ENCODE assay signal across 28 cellular contexts in genomic region chr22:38494939-38495338, GRCh38. TPM values are rescaled to one million over a fixed set of nuclear protein-coding genes. Genes with fewer than 3 reads are reported as not detected.
DNase-seq lines count a peak whose midpoint lies in the region; ATAC-seq and TF ChIP-seq lines count a peak whose summit lies in the region.
"Had no signal": no experiment of that assay in that cellular context is flagged by ENCODE, and none has a peak within 500 bp of the region (broad histone marks: within the 10 kb centered on the region; RNA-seq: fewer than 3 reads in every experiment).

No MANE protein-coding gene starts in this region.

- H3K27ac Mint-ChIP-seq in activated naive CD4-positive, alpha-beta T cell treated with anti-CD3 and anti-CD28 coated beads for 36 hours: peak overlapping the region; percentile 27
- peak overlapping the region; percentile 35 for H3K27ac Mint-ChIP-seq in progenitor cell of endocrine pancreas
- no peak overlapping the region for H3K27ac Mint-ChIP-seq in stimulated activated memory B cell treated with anti-CD40 and anti-IgM and Interleukin-4, amounts not matched to agents 10 μg/mL and 1 μg/mL and 100 μg/mL, for 72 hours
- H3K27ac Mint-ChIP-seq: memory B cell had no signal

- no peaks in the 10 kb centered on the region for H3K9me3 Mint-ChIP-seq in activated naive CD4-positive, alpha-beta T cell treated with anti-CD3 and anti-CD28 coated beads for 36 hours
- no peaks in the 10 kb centered on the region for H3K9me3 Mint-ChIP-seq in progenitor cell of endocrine pancreas (ENCODE audit: low read depth)
- no peaks in the 10 kb centered on the region for H3K9me3 Mint-ChIP-seq in stimulated activated memory B cell treated with anti-CD40 and anti-IgM and Interleukin-4, amounts not matched to agents 10 μg/mL and 1 μg/mL and 100 μg/mL, for 72 hours
- H3K9me3 Mint-ChIP-seq: CD4-positive, alpha-beta memory T cell; memory B cell had no signal

- no peak overlapping the region for H3K27ac ChIP-seq in HCT116 (ENCODE audit: low read depth, low read length)
- H3K27ac ChIP-seq: breast epithelium, Peyer's patch, uterus had no signal

- no peak for TF ChIP-seq POLR2A in HCT116 (IDR thresholded peaks at IDR 0.05; ENCODE audit: borderline replicate concordance, extremely low read depth, insufficient read depth, insufficient read length)

- H3K36me3 ChIP-seq in HCT116 (ENCODE audit: control insufficient read depth in 1 of 2, insufficient read depth in 2 of 2, low read length in 2 of 2): peaks cover 89 to 90% of the 10 kb centered on the region in 2 experiments
- H3K36me3 ChIP-seq: uterus had no signal

- TF ChIP-seq CTCF in HCT116 (IDR thresholded peaks at IDR 0.05 in 2 of 3, conservative IDR thresholded peaks at IDR 0.05 in 1 of 3; ENCODE audit: borderline replicate concordance in 1 of 3, insufficient read depth in 1 of 3, low read depth in 2 of 3, low read length in 2 of 3) (no peak), choroid plexus epithelial cell (conservative IDR thresholded peaks at IDR 0.05; ENCODE audit: low read depth, low read length) (peak; percentile 19), progenitor cell of endocrine pancreas (IDR thresholded peaks at IDR 0.05; ENCODE audit: unreplicated experiment) (no peak)

- peaks cover 95% of the 10 kb centered on the region for H3K79me2 ChIP-seq in HCT116 (ENCODE audit: insufficient read depth, low read length)

- intact Hi-C loops in activated naive CD4-positive, alpha-beta T cell treated with anti-CD3 and anti-CD28 coated beads for 36 hours (cut with micrococcal nuclease): loop anchor here (1.0 kb wide), 1 partner anchor 8 kb away; no protein-coding TSS in a partner anchor
- intact Hi-C loops in HCT116 (cut with micrococcal nuclease): no loop called here

- H3K9me2 ChIP-seq in HCT116 (ENCODE audit: insufficient read depth): no peaks in the 10 kb centered on the region

- BruUV-seq in HCT116 (replicated peaks; lab: Mats Ljungman, UMichigan): no TSS peak

- no peaks in the 10 kb centered on the region for H3K27me3 ChIP-seq in HCT116 (ENCODE audit: insufficient read depth, low read length)
- H3K27me3 ChIP-seq: breast epithelium, gastrocnemius medialis, Peyer's patch, uterus had no signal

- H3K9ac ChIP-seq in HCT116 (ENCODE audit: low read length): no peak overlapping the region

- POLR2A ChIA-PET in HCT116 (lab: Charles Lee): no interaction called here

- H2AFZ ChIP-seq in HCT116 (ENCODE audit: low read depth, low read length, poor library complexity, severe bottlenecking): no peak overlapping the region

- CTCF ChIA-PET in activated naive CD4-positive, alpha-beta T cell treated with anti-CD3 and anti-CD28 coated beads for 36 hours (lab: Charles Lee): interaction anchor here (1.3 kb wide), 1 partner anchor 18 kb away, joined by 3 read pairs; no protein-coding TSS in a partner anchor
- CTCF ChIA-PET in HCT116 (lab: Charles Lee): no interaction called here

- H3K36me3 Mint-ChIP-seq in activated naive CD4-positive, alpha-beta T cell treated with anti-CD3 and anti-CD28 coated beads for 36 hours (ENCODE audit: low read depth): peaks cover 69% of the 10 kb centered on the region
- H3K36me3 Mint-ChIP-seq in progenitor cell of endocrine pancreas (ENCODE audit: insufficient read depth): peaks cover 46% of the 10 kb centered on the region
- peaks cover 36% of the 10 kb centered on the region for H3K36me3 Mint-ChIP-seq in stimulated activated memory B cell treated with anti-CD40 and anti-IgM and Interleukin-4, amounts not matched to agents 10 μg/mL and 1 μg/mL and 100 μg/mL, for 72 hours

- RAD21 ChIA-PET in HCT116 (lab: Charles Lee; ENCODE audit: low non-redundant PET in 1 of 2, low total read pairs in 2 of 2, uncharacterized antibody in 2 of 2, unreplicated experiment in 2 of 2): no interaction called here

- no peak for DNase-seq in activated naive CD4-positive, alpha-beta T cell treated with anti-CD3 and anti-CD28 coated beads for 36 hours
- no peak for DNase-seq in activated naive CD4-positive, alpha-beta T cell (lab: John Stamatoyannopoulos, UW)
- DNase-seq in HCT116 (ENCODE audit: low read depth, low spot score) (no peak), choroid plexus epithelial cell (ENCODE audit: low read depth) (no peak), progenitor cell of endocrine pancreas (ENCODE audit: low spot score, unreplicated experiment) (no peak), NCI-H1417 treated with DMSO at 0.1 percent for 48 hours (lab: John Stamatoyannopoulos, UW) (no peak)
- DNase-seq: activated CD4-positive, CD25-positive, alpha-beta regulatory T cell; activated CD8-positive, alpha-beta memory T cell treated with anti-CD3 and anti-CD28 coated beads, Interleukin-2, amount 50 U/mL, for 48 hours; DMS79 treated with DMSO at 0.1 percent for 48 hours; gastrocnemius medialis; NCI-H1092; NCI-H2029 treated with DMSO at 0.1 percent for 48 hours; NCI-H446; NK-92 treated with Interleukin-12 subunit alpha and Interleukin-12 subunit beta, amount 100 ng/mL, for 24 hours; Peyer's patch; stimulated activated CD8-positive, alpha-beta memory T cell treated with anti-CD3 and anti-CD28 coated beads, Interleukin-4, amount 100 ng/mL, for 48 hours; uterus had no signal

- no peaks in the 10 kb centered on the region; a peak in 1 of 4 replicates for H3K4me1 ChIP-seq in HCT116 (ENCODE audit: control insufficient read depth in 1 of 2, insufficient read depth in 2 of 2, low read length in 2 of 2)
- H3K4me1 ChIP-seq: breast epithelium had no signal

- H3K9me3 ChIP-seq in HCT116 (ENCODE audit: control insufficient read depth in 1 of 2, insufficient read depth in 1 of 2, low read depth in 1 of 2, low read length in 2 of 2): no peaks in the 10 kb centered on the region
- H3K9me3 ChIP-seq: breast epithelium, gastrocnemius medialis, Peyer's patch, uterus had no signal

- no peaks in the 10 kb centered on the region for H3K27me3 Mint-ChIP-seq in activated naive CD4-positive, alpha-beta T cell treated with anti-CD3 and anti-CD28 coated beads for 36 hours (ENCODE audit: low read depth)
- H3K27me3 Mint-ChIP-seq in progenitor cell of endocrine pancreas: no peaks in the 10 kb centered on the region
- no peaks in the 10 kb centered on the region for H3K27me3 Mint-ChIP-seq in stimulated activated memory B cell treated with anti-CD40 and anti-IgM and Interleukin-4, amounts not matched to agents 10 μg/mL and 1 μg/mL and 100 μg/mL, for 72 hours
- H3K27me3 Mint-ChIP-seq: CD4-positive, alpha-beta memory T cell; memory B cell had no signal

- H4K20me1 ChIP-seq in HCT116 (ENCODE audit: insufficient read depth): peaks cover 45% of the 10 kb centered on the region; the same call in 1 of the 2 replicates

- no peak overlapping the region for H3K4me2 ChIP-seq in HCT116 (ENCODE audit: low read length)

- ATAC-seq in HCT116 (0 out of 2 replicates have a peak, but pooled peaks have one; percentile 21), GM19395 (IDR thresholded peaks at IDR 0.05; ENCODE audit: unreplicated experiment) (no peak)
- ATAC-seq in stimulated activated memory B cell treated with anti-CD40 and anti-IgM and Interleukin-4, amounts not matched to agents 10 μg/mL and 1 μg/mL and 100 μg/mL, for 72 hours: no peak
- ATAC-seq: gastrocnemius medialis had no signal

- H3K4me3 Mint-ChIP-seq in activated naive CD4-positive, alpha-beta T cell treated with anti-CD3 and anti-CD28 coated beads for 36 hours: no peak overlapping the region
- H3K4me3 Mint-ChIP-seq in progenitor cell of endocrine pancreas (ENCODE audit: low read depth): no peak overlapping the region
- no peak overlapping the region for H3K4me3 Mint-ChIP-seq in stimulated activated memory B cell treated with anti-CD40 and anti-IgM and Interleukin-4, amounts not matched to agents 10 μg/mL and 1 μg/mL and 100 μg/mL, for 72 hours
- H3K4me3 Mint-ChIP-seq: memory B cell had no signal

- H3K4me3 ChIP-seq in HCT116 (replicated peaks in 1 of 2; ENCODE audit: low read depth in 1 of 2, low read length in 2 of 2): no peak overlapping the region
- H3K4me3 ChIP-seq in choroid plexus epithelial cell (ENCODE audit: low read depth, low read length): no peak overlapping the region
- H3K4me3 ChIP-seq: breast epithelium, gastrocnemius medialis, Peyer's patch, uterus had no signal

- H3K4me1 Mint-ChIP-seq in activated naive CD4-positive, alpha-beta T cell treated with anti-CD3 and anti-CD28 coated beads for 36 hours (ENCODE audit: low read depth): peaks cover 64% of the 10 kb centered on the region
- no peaks in the 10 kb centered on the region for H3K4me1 Mint-ChIP-seq in progenitor cell of endocrine pancreas (ENCODE audit: low read depth)
- H3K4me1 Mint-ChIP-seq in stimulated activated memory B cell treated with anti-CD40 and anti-IgM and Interleukin-4, amounts not matched to agents 10 μg/mL and 1 μg/mL and 100 μg/mL, for 72 hours: peaks cover 9% of the 10 kb centered on the region
- H3K4me1 Mint-ChIP-seq: memory B cell had no signal

- TF ChIP-seq RAD21 in HCT116 (IDR thresholded peaks at IDR 0.05; ENCODE audit: low read depth): no peak

TF ChIP-seq in HCT116, 20 proteins besides CTCF, POLR2A, EP300 and RAD21:
- TF ChIP-seq SIN3A (IDR thresholded peaks at IDR 0.05; ENCODE audit: low read depth): no peak
- no peak for TF ChIP-seq EZH2phosphoT487 (IDR thresholded peaks at IDR 0.05; ENCODE audit: borderline replicate concordance)
- TF ChIP-seq POLR2AphosphoS5 (IDR thresholded peaks at IDR 0.05; ENCODE audit: low read depth, low read length): no peak
- no peak for TF ChIP-seq ZNF274 (IDR thresholded peaks at IDR 0.05; ENCODE audit: low read depth, low read length)
- TF ChIP-seq ATF3 (IDR thresholded peaks at IDR 0.05): no peak
- TF ChIP-seq CBX3 (IDR thresholded peaks at IDR 0.05; ENCODE audit: low read depth): no peak
- TF ChIP-seq CEBPB (IDR thresholded peaks at IDR 0.05; ENCODE audit: low read depth): no peak
- no peak for TF ChIP-seq FOSL1 (IDR thresholded peaks at IDR 0.05; ENCODE audit: low read depth)

RNA-seq across cellular contexts. Expression of gene DDX17, which starts 11.2 kb away (rescaled TPM):
- total RNA-seq in activated naive CD4-positive, alpha-beta T cell treated with anti-CD3 and anti-CD28 coated beads for 36 hours: 100 to 1,000 TPM; 319 to 341 TPM
- total RNA-seq in HCT116 (2021; ENCODE audit: unreplicated experiment): 234 TPM
- 108 and 121 TPM in 2 replicates for polyA plus RNA-seq in HCT116 (2012)
- 625 and 651 TPM in 2 replicates for total RNA-seq in progenitor cell of endocrine pancreas

RNA-seq across cellular contexts. Expression of gene KDELR3, which starts 27.0 kb away (rescaled TPM):
- under 1 TPM; 0.57 to 0.77 TPM for total RNA-seq in activated naive CD4-positive, alpha-beta T cell treated with anti-CD3 and anti-CD28 coated beads for 36 hours
- total RNA-seq in HCT116 (2021; ENCODE audit: unreplicated experiment): 33.1 TPM
- 29.9 and 33.2 TPM in 2 replicates for polyA plus RNA-seq in HCT116 (2012)
- total RNA-seq in progenitor cell of endocrine pancreas: 5.7 and 6.3 TPM in 2 replicates
- total RNA-seq: CD4-positive, alpha-beta memory T cell had no signal
- polyA plus RNA-seq: neural cell had no signal

RNA-seq across cellular contexts. Expression of gene KCNJ4, which starts 39.9 kb away (rescaled TPM):
- total RNA-seq in activated naive CD4-positive, alpha-beta T cell treated with anti-CD3 and anti-CD28 coated beads for 36 hours: not detected
- not detected for total RNA-seq in HCT116 (2021; ENCODE audit: unreplicated experiment)
- 0.02 and 0.05 TPM in 2 replicates for polyA plus RNA-seq in HCT116 (2012)
- 1.7 and 2.2 TPM in 2 replicates for total RNA-seq in progenitor cell of endocrine pancreas
- total RNA-seq: breast epithelium; CD4-positive, alpha-beta memory T cell; dermis blood vessel endothelial cell; epithelial cell of proximal tubule; gastrocnemius medialis; LHCN-M2; Peyer's patch; subcutaneous adipose tissue; T-helper 2 cell treated with Interferon-gamma antibody and Interleukin-4, amounts not matched to agents 100 ng/mL and 5 ng/mL, for 36 hours had no signal
- polyA plus RNA-seq: CD4-positive, alpha-beta memory T cell had no signal
